In genomic region chr11:74012072-74012809, GRCh38 we compare ENCODE assay signal across 17 cellular contexts. TPM values are rescaled to one million over a fixed set of nuclear protein-coding genes. Genes with fewer than 3 reads are reported as not detected.
DNase-seq lines count a peak whose midpoint lies in the region; ATAC-seq, FAIRE-seq and TF ChIP-seq lines count a peak whose summit lies in the region.
"Had no signal": no experiment of that assay in that cellular context is flagged by ENCODE, and none has a peak within 500 bp of the region (broad histone marks: within the 10 kb centered on the region; RNA-seq: fewer than 3 reads in every experiment).

No MANE protein-coding gene starts in this region.

- no peaks in the 10 kb centered on the region for H3K9me3 Mint-ChIP-seq in stimulated activated naive CD8-positive, alpha-beta T cell treated with anti-CD3 and anti-CD28 coated beads, Interleukin-15, amount 100 ng/mL, for 72 hours
- no peaks in the 10 kb centered on the region for H3K9me3 Mint-ChIP-seq in chondrocyte (ENCODE audit: low read depth)
- H3K9me3 Mint-ChIP-seq: HFFc6 had no signal

- H3K36me3 Mint-ChIP-seq in chondrocyte (ENCODE audit: low read depth): peaks cover 17% of the 10 kb centered on the region

- no peaks in the 10 kb centered on the region for H3K9me3 ChIP-seq in pancreas
- H3K9me3 ChIP-seq: neutrophil, Peyer's patch had no signal

- intact Hi-C loops in pancreas (cut with DNase I): no loop called here

- H3K4me1 Mint-ChIP-seq in stimulated activated naive CD8-positive, alpha-beta T cell treated with anti-CD3 and anti-CD28 coated beads, Interleukin-15, amount 100 ng/mL, for 72 hours: peaks cover 96% of the 10 kb centered on the region
- peaks cover 12% of the 10 kb centered on the region for H3K4me1 Mint-ChIP-seq in chondrocyte (ENCODE audit: low read depth)

- no peaks in the 10 kb centered on the region for H3K27me3 ChIP-seq in pancreas
- H3K27me3 ChIP-seq: neutrophil, Peyer's patch had no signal

- H3K27ac Mint-ChIP-seq in stimulated activated naive CD8-positive, alpha-beta T cell treated with anti-CD3 and anti-CD28 coated beads, Interleukin-15, amount 100 ng/mL, for 72 hours: peak overlapping the region; percentile 97 to 98
- H3K27ac Mint-ChIP-seq in chondrocyte (ENCODE audit: unreplicated experiment): no peak overlapping the region
- H3K27ac Mint-ChIP-seq: HFFc6 had no signal

- H3K4me3 Mint-ChIP-seq in stimulated activated naive CD8-positive, alpha-beta T cell treated with anti-CD3 and anti-CD28 coated beads, Interleukin-15, amount 100 ng/mL, for 72 hours: peak overlapping the region; percentile 36 to 56
- H3K4me3 Mint-ChIP-seq in chondrocyte (ENCODE audit: unreplicated experiment): no peak overlapping the region
- H3K4me3 Mint-ChIP-seq: HFFc6 had no signal

- no peak for TF ChIP-seq POLR2A in erythroblast (IDR thresholded peaks at IDR 0.05; ENCODE audit: low read length)

- H3K36me3 ChIP-seq in pancreas: no peaks in the 10 kb centered on the region
- H3K36me3 ChIP-seq: Peyer's patch had no signal

- no peaks in the 10 kb centered on the region for H3K4me1 ChIP-seq in pancreas

- H3K27me3 Mint-ChIP-seq in stimulated activated naive CD8-positive, alpha-beta T cell treated with anti-CD3 and anti-CD28 coated beads, Interleukin-15, amount 100 ng/mL, for 72 hours: no peaks in the 10 kb centered on the region
- H3K27me3 Mint-ChIP-seq in chondrocyte (ENCODE audit: low read depth): no peaks in the 10 kb centered on the region

- ATAC-seq in stimulated activated naive CD8-positive, alpha-beta T cell treated with anti-CD3 and anti-CD28 coated beads, Interleukin-15, amount 100 ng/mL, for 72 hours: no peak
- no peak for ATAC-seq in pancreas

- no peak overlapping the region for H3K4me3 ChIP-seq in pancreas
- H3K4me3 ChIP-seq: Peyer's patch had no signal

- FAIRE-seq in pancreas (lab: Jason Lieb, UNC): no peak
- FAIRE-seq: D721Med, HTR-8/SVneo had no signal

- H3K27ac ChIP-seq in pancreas: no peak overlapping the region
- H3K27ac ChIP-seq: neutrophil had no signal

- WGBS in pancreas, 2 donors: 89 to 90% methylated on average over 14 of the region's 14 CpGs

- DNase-seq in activated naive CD4-positive, alpha-beta T cell treated with Interleukin-2 at 50 U/mL for 16 hours: peak; percentile 31
- no peak for DNase-seq in activated naive CD4-positive, alpha-beta T cell treated with anti-CD3 and anti-CD28 coated beads, Interleukin-2, amount 50 U/mL, for 16 hours
- DNase-seq in activated CD8-positive, alpha-beta memory T cell treated with anti-CD3 and anti-CD28 coated beads, Interleukin-2, amount 50 U/mL, for 48 hours: peak; percentile 52
- DNase-seq in erythroblast (lab: John Stamatoyannopoulos, UW) (peak; percentile 57 to 68), pancreas (no peak), chondrocyte (ENCODE audit: low spot score) (no peak), SIG-M5 treated with dmso at 0.1 percent for 504 hours (lab: John Stamatoyannopoulos, UW; ENCODE audit: unreplicated experiment) (no peak)
- no peak for DNase-seq in stimulated activated naive CD8-positive, alpha-beta T cell treated with anti-CD3 and anti-CD28 coated beads, Interleukin-15, amount 100 ng/mL, for 72 hours
- DNase-seq: amniotic stem cell, HFFc6, hypothalamus, midbrain, NCI-H2227 treated with DMSO at 0.1 percent for 48 hours had no signal

- TF ChIP-seq CTCF in pancreas (IDR thresholded peaks at IDR 0.05) (no peak), chondrocyte (IDR thresholded peaks at IDR 0.05) (no peak)

RNA-seq across cellular contexts. Expression of gene UCP3, which starts 3.4 kb away (rescaled TPM):
- total RNA-seq in pancreas (1 to 10 TPM in 1 of 6 donors, under 1 TPM in 5; 0.32 to 1.5 (median 0.67) TPM), chondrocyte (0.47 to 1.6 TPM (median 1.3 TPM) in 3 replicates)
- 1 to 10 TPM; 2.0 TPM for polyA plus RNA-seq in pancreas

RNA-seq across cellular contexts. Expression of gene UCP2, which starts 29.6 kb away (rescaled TPM):
- total RNA-seq in pancreas (10 to 100 TPM in 4 of 6 donors, 1 to 10 TPM in 2; 4.6 to 19.4 (median 12.7) TPM), chondrocyte (10.4 to 47.2 TPM (median 41.0 TPM) in 3 replicates)
- 10 to 100 TPM in 1 of 2 donors, 1 to 10 TPM in 1; 10.0 to 16.1 TPM for polyA plus RNA-seq in pancreas

Comparison
In these comparisons a context has a peak if more than half of its experiments do, and no peak if none do; other contexts are left out.
1. DNase-seq: peak in activated naive CD4-positive, alpha-beta T cell treated with Interleukin-2 at 50 U/mL for 16 hours (single experiment), activated CD8-positive, alpha-beta memory T cell treated with anti-CD3 and anti-CD28 coated beads, Interleukin-2, amount 50 U/mL, for 48 hours (single experiment) and erythroblast (2 of 2); none in activated naive CD4-positive, alpha-beta T cell treated with anti-CD3 and anti-CD28 coated beads, Interleukin-2, amount 50 U/mL, for 16 hours (single experiment), stimulated activated naive CD8-positive, alpha-beta T cell treated with anti-CD3 and anti-CD28 coated beads, Interleukin-15, amount 100 ng/mL, for 72 hours (0 of 2), pancreas (0 of 6), chondrocyte (single experiment) and SIG-M5 treated with dmso at 0.1 percent for 504 hours (single experiment).